In genomic region chr15:31371520-31372240, GRCh38 we compare ENCODE assay signal across 14 cellular contexts. TPM values are rescaled to one million over a fixed set of nuclear protein-coding genes. Genes with fewer than 3 reads are reported as not detected.
DNase-seq lines count a peak whose midpoint lies in the region; ATAC-seq and TF ChIP-seq lines count a peak whose summit lies in the region.
"Had no signal": no experiment of that assay in that cellular context is flagged by ENCODE, and none has a peak within 500 bp of the region (broad histone marks: within the 10 kb centered on the region; RNA-seq: fewer than 3 reads in every experiment).

No MANE protein-coding gene starts in this region.

- peak overlapping the region in 2 of 11 experiments; percentile 18 to 31; a peak in 3 of 22 replicates for H3K9ac ChIP-seq in BLaER1 treated with 17β-estradiol and CSF1 and Interleukin-3, amounts not matched to agents 10 nM and 100 nM
- H3K9ac ChIP-seq in skeletal muscle tissue (ENCODE audit: low read depth in 1 of 3, low read length in 3 of 3), result peak overlapping the region in 1 of 3 donors; percentile 16

- peaks cover 9% of the 10 kb centered on the region for H3K36me3 Mint-ChIP-seq in endothelial cell (ENCODE audit: low read depth, unreplicated experiment)

- H3K27me3 ChIP-seq in BLaER1 treated with 17β-estradiol and CSF1 and Interleukin-3, amounts not matched to agents 10 nM and 100 nM, result no peaks in the 10 kb centered on the region
- H3K27me3 ChIP-seq in RWPE2 (ENCODE audit: insufficient read depth, poor library complexity, severe bottlenecking) (no peaks in the 10 kb centered on the region), gastroesophageal sphincter (no peaks in the 10 kb centered on the region), skeletal muscle tissue (ENCODE audit: control insufficient read depth in 3 of 3, insufficient read depth in 3 of 3, low read length in 3 of 3) (no peaks in the 10 kb centered on the region)

- no peak for ATAC-seq in RWPE2 (ENCODE audit: low read depth)
- ATAC-seq in gastroesophageal sphincter, result no peak
- no peak for ATAC-seq in GM21367 (IDR thresholded peaks at IDR 0.05; ENCODE audit: unreplicated experiment)
- ATAC-seq: K562 had no signal

- H3K4me2 ChIP-seq in BLaER1 treated with 17β-estradiol and CSF1 and Interleukin-3, amounts not matched to agents 10 nM and 100 nM, result peak overlapping the region in 6 of 11 experiments; percentile 7 to 25 (median 16); a peak in 5 of 22 replicates

- no peak overlapping the region for H3K4me3 Mint-ChIP-seq in endothelial cell (ENCODE audit: unreplicated experiment)

- H3K4me1 ChIP-seq in BLaER1 treated with 17β-estradiol and CSF1 and Interleukin-3, amounts not matched to agents 10 nM and 100 nM, result peaks cover 33 to 91% (median 83%) of the 10 kb centered on the region in 10 experiments
- H3K4me1 ChIP-seq in RWPE2 (ENCODE audit: insufficient read depth, poor library complexity, severe bottlenecking), result peaks cover 24% of the 10 kb centered on the region
- peaks cover 5 to 90% (median 49%) of the 10 kb centered on the region in 3 donors for H3K4me1 ChIP-seq in gastroesophageal sphincter
- peaks cover 57 to 72% (median 66%) of the 10 kb centered on the region in 3 donors for H3K4me1 ChIP-seq in skeletal muscle tissue (ENCODE audit: control insufficient read depth in 3 of 3, insufficient read depth in 3 of 3, low read length in 3 of 3)

- peaks cover 91 to 100% (median 100%) of the 10 kb centered on the region in 11 experiments for H4K20me1 ChIP-seq in BLaER1 treated with 17β-estradiol and CSF1 and Interleukin-3, amounts not matched to agents 10 nM and 100 nM

- peaks cover 49 to 83% (median 63%) of the 10 kb centered on the region in 11 experiments for H3K36me3 ChIP-seq in BLaER1 treated with 17β-estradiol and CSF1 and Interleukin-3, amounts not matched to agents 10 nM and 100 nM
- H3K36me3 ChIP-seq in RWPE2 (ENCODE audit: low read depth) (peaks cover 45% of the 10 kb centered on the region), gastroesophageal sphincter (peaks cover 0 to 48% of the 10 kb centered on the region in 2 donors), skeletal muscle tissue (ENCODE audit: control insufficient read depth in 3 of 3, insufficient read depth in 3 of 3, low read length in 3 of 3) (peaks cover 15 to 24% (median 21%) of the 10 kb centered on the region in 3 donors)

- no peak for DNase-seq in RWPE2 (ENCODE audit: low spot score)
- DNase-seq in SKM-1 treated with dmso at 0.1 percent for 144 hours (lab: John Stamatoyannopoulos, UW; ENCODE audit: unreplicated experiment), result no peak
- no peak for DNase-seq in NCI-H345 treated with DMSO at 0.1 percent for 48 hours (lab: John Stamatoyannopoulos, UW; ENCODE audit: unreplicated experiment)
- DNase-seq in endothelial cell (ENCODE audit: low spot score), result no peak
- DNase-seq: activated naive CD4-positive, alpha-beta T cell treated with anti-CD3 and anti-CD28 coated beads, Interleukin-2, amount 50 U/mL, for 16 hours; central memory CD4-positive, alpha-beta T cell; NCI-H1092 treated with DMSO at 0.1 percent for 48 hours; SIG-M5; stimulated activated CD4-positive, alpha-beta T cell treated with anti-CD3 and anti-CD28 coated beads, Interleukin-2, amount 100 ng/mL, for 24 hours had no signal

- no peaks in the 10 kb centered on the region for H3K9me3 Mint-ChIP-seq in endothelial cell (ENCODE audit: unreplicated experiment)

- peaks cover 19% of the 10 kb centered on the region for H3K27me3 Mint-ChIP-seq in endothelial cell (ENCODE audit: unreplicated experiment)

- WGBS in gastroesophageal sphincter (ENCODE audit: low coverage in 1 of 2), 2 donors, result no CpG with 5 or more reads among the region's 38 CpGs

- TF ChIP-seq CTCF in RWPE2 (IDR thresholded peaks at IDR 0.05; ENCODE audit: poor library complexity, severe bottlenecking) (no peak), gastroesophageal sphincter (IDR thresholded peaks at IDR 0.05) (no peak), endothelial cell (IDR thresholded peaks at IDR 0.05; ENCODE audit: unreplicated experiment) (no peak)

- peaks cover 16% of the 10 kb centered on the region for H3K4me1 Mint-ChIP-seq in endothelial cell (ENCODE audit: unreplicated experiment)

- peaks cover 0 to 13% (median 8%) of the 10 kb centered on the region in 11 experiments; a peak in 9 of 22 replicates for H3K9me3 ChIP-seq in BLaER1 treated with 17β-estradiol and CSF1 and Interleukin-3, amounts not matched to agents 10 nM and 100 nM (replicated peaks in 1 of 11)
- H3K9me3 ChIP-seq in RWPE2 (ENCODE audit: severe bottlenecking) (peaks cover 5% of the 10 kb centered on the region), gastroesophageal sphincter (no peaks in the 10 kb centered on the region), skeletal muscle tissue (ENCODE audit: control insufficient read depth in 3 of 3, low read length in 3 of 3) (no peaks in the 10 kb centered on the region)

- H3K27ac Mint-ChIP-seq in endothelial cell (ENCODE audit: unreplicated experiment), result no peak overlapping the region

- no peak overlapping the region for H3K4me3 ChIP-seq in BLaER1 treated with 17β-estradiol and CSF1 and Interleukin-3, amounts not matched to agents 10 nM and 100 nM
- H3K4me3 ChIP-seq in RWPE2 (ENCODE audit: severe bottlenecking), result no peak overlapping the region
- H3K4me3 ChIP-seq in gastroesophageal sphincter, result no peak overlapping the region
- no peak overlapping the region for H3K4me3 ChIP-seq in skeletal muscle tissue (ENCODE audit: low read length in 3 of 3)
- H3K4me3 ChIP-seq: K562 had no signal

- peak overlapping the region in 3 of 11 experiments; percentile 7 to 27 (median 19); a peak in 2 of 22 replicates for H3K27ac ChIP-seq in BLaER1 treated with 17β-estradiol and CSF1 and Interleukin-3, amounts not matched to agents 10 nM and 100 nM
- H3K27ac ChIP-seq in RWPE2 (ENCODE audit: poor library complexity, severe bottlenecking) (peak overlapping the region; percentile 48), gastroesophageal sphincter (peak overlapping the region in 3 of 4 donors; percentile 38 to 95 (median 74)), skeletal muscle tissue (ENCODE audit: low read depth, low read length) (peak overlapping the region; percentile 44)

- no peak for TF ChIP-seq POLR2A in gastroesophageal sphincter (IDR thresholded peaks at IDR 0.05)

- TF ChIP-seq EP300 in gastroesophageal sphincter (IDR thresholded peaks at IDR 0.05), result no peak

RNA-seq across cellular contexts. Expression of gene KLF13, which starts 45.0 kb away (rescaled TPM):
- total RNA-seq in gastroesophageal sphincter (100 to 1,000 TPM in 1 of 4 donors, 10 to 100 TPM in 3; 49.7 to 106 (median 76.1) TPM), skeletal muscle tissue (20.4 TPM), endothelial cell (ENCODE audit: unreplicated experiment) (45.1 TPM)
